8 cellular contexts compared by ENCODE assay signal in the genomic region with DNA sequence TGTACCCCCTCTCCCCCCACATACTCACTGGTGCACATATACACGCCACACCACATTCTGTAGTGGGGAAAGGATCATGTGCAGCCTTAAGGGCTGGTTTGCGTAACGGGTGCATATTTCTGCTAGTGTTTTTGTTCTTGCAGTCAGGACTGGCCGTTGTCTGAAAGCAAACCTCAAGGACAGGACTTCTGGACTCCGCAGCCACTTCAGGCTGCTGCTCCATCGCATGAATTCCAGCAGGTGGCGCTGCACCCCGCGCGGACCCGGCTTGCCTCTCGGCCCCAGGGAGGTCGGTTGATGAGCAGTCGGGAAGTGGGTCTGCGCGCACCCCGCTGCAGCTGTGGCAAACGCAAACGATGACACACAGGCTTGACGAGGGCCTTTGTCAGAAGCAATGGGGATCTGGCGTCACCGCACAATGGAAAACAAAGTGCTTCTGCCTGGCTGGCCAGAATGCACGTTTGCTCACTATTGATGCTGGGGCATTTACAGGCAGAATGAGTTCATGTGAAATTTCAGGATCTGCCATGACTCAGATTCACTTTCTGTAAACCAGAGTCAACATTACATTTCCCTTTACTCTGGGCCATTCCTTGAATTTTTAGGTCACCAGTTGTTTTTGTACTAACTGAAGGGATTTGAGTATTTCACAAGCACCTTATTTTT. TPM values are rescaled to one million over a fixed set of nuclear protein-coding genes. Genes with fewer than 3 reads are reported as not detected.
DNase-seq lines count a peak whose midpoint lies in the region; ATAC-seq and TF ChIP-seq lines count a peak whose summit lies in the region.

No MANE protein-coding gene starts in this region.

- H3K27me3 Mint-ChIP-seq in CD14-positive monocyte (ENCODE audit: low read depth in 3 of 3): peaks cover 4 to 5% (median 4%) of the 10 kb centered on the region in 3 donors
- no peaks in the 10 kb centered on the region for H3K27me3 Mint-ChIP-seq in activated CD4-positive, alpha-beta memory T cell treated with anti-CD3 and anti-CD28 coated beads, Interleukin-2, amount 10 ng/mL, durations not matched to agents 7 days and 5 days

- intact Hi-C loops in CD14-positive monocyte (cut with micrococcal nuclease) (loop anchor here (2.0 to 10.0 kb wide), 6 partner anchors 59 to 744 kb away; partner anchors contain the start of gene ELL2 (in 2 of the 2)), dorsolateral prefrontal cortex (cut with DNase I) (loop anchor here (1.0 to 10.0 kb wide), 6 partner anchors 36 to 736 kb away; partner anchors contain the start of gene ELL2 (in 1 of the 2)), lower leg skin (cut with DNase I; ENCODE audit: low total_unique reads) (loop anchor here (5.0 to 10.0 kb wide), 2 partner anchors 474 to 746 kb away; no protein-coding TSS in a partner anchor)

- CTCF ChIA-PET in activated CD4-positive, alpha-beta memory T cell treated with anti-CD3 and anti-CD28 coated beads, Interleukin-2, amount 10 ng/mL, durations not matched to agents 7 days and 5 days (lab: Charles Lee): interaction anchor here (0.9 to 7.2 kb wide), 12 partner anchors 10 to 844 kb away, joined by 3 to 75 read pairs (median 5); partner anchors contain the start of gene ELL2

- H3K27ac ChIP-seq in dorsolateral prefrontal cortex: peak overlapping the region in 58 of 59 donors; percentile 61 to 97 (median 88)

- H3K4me3 Mint-ChIP-seq in CD14-positive monocyte: peak overlapping the region; percentile 47 to 82
- peak overlapping the region; percentile 43 for H3K4me3 Mint-ChIP-seq in activated CD4-positive, alpha-beta memory T cell treated with anti-CD3 and anti-CD28 coated beads, Interleukin-2, amount 10 ng/mL, durations not matched to agents 7 days and 5 days

- ATAC-seq in GM19397 (IDR thresholded peaks at IDR 0.05; ENCODE audit: unreplicated experiment): peak; percentile 95
- ATAC-seq in HG03521 (IDR thresholded peaks at IDR 0.05; ENCODE audit: unreplicated experiment): peak; percentile 95

- TF ChIP-seq CTCF in CD14-positive monocyte (IDR thresholded peaks at IDR 0.05): peak; percentile 91
- peak; percentile 96 to 100 (median 99) for TF ChIP-seq CTCF in dorsolateral prefrontal cortex (IDR thresholded peaks at IDR 0.05 in 54 of 56, conservative IDR thresholded peaks at IDR 0.05 in 2 of 56; ENCODE audit: low read depth in 1 of 56, partially characterized antibody in 56 of 56)
- peak in 2 of 3 donors; percentile 90 to 98 for TF ChIP-seq CTCF in lower leg skin (IDR thresholded peaks at IDR 0.05)

- peak; percentile 99 for DNase-seq in CD14-positive monocyte (ENCODE audit: low spot score)
- peak; percentile 73 for DNase-seq in NCI-H82 (lab: John Stamatoyannopoulos, UW)
- DNase-seq in activated CD4-positive, alpha-beta memory T cell treated with anti-CD3 and anti-CD28 coated beads, Interleukin-2, amount 10 ng/mL, durations not matched to agents 7 days and 5 days: peak; percentile 92
- peak; percentile 87 to 97 (median 94) for DNase-seq in dorsolateral prefrontal cortex
- DNase-seq in lower leg skin (ENCODE audit: low spot score in 2 of 2): peak; percentile 87 to 98
- DNase-seq in stimulated activated CD4-positive, alpha-beta T cell treated with anti-CD3 and anti-CD28 coated beads, Interleukin-4, amount 100 ng/mL, for 48 hours (ENCODE audit: low read depth in 2 of 2): peak; percentile 89 to 94

- H3K9me3 Mint-ChIP-seq in CD14-positive monocyte: peaks cover 0 to 4% (median 0%) of the 10 kb centered on the region in 7 donors
- no peaks in the 10 kb centered on the region for H3K9me3 Mint-ChIP-seq in activated CD4-positive, alpha-beta memory T cell treated with anti-CD3 and anti-CD28 coated beads, Interleukin-2, amount 10 ng/mL, durations not matched to agents 7 days and 5 days

- H3K4me1 Mint-ChIP-seq in CD14-positive monocyte: peaks cover 55% of the 10 kb centered on the region
- peaks cover 50% of the 10 kb centered on the region for H3K4me1 Mint-ChIP-seq in activated CD4-positive, alpha-beta memory T cell treated with anti-CD3 and anti-CD28 coated beads, Interleukin-2, amount 10 ng/mL, durations not matched to agents 7 days and 5 days

- no peaks in the 10 kb centered on the region for H3K27me3 ChIP-seq in dorsolateral prefrontal cortex

- peaks cover 0 to 8% of the 10 kb centered on the region in 2 donors for H3K36me3 Mint-ChIP-seq in CD14-positive monocyte
- no peaks in the 10 kb centered on the region for H3K36me3 Mint-ChIP-seq in activated CD4-positive, alpha-beta memory T cell treated with anti-CD3 and anti-CD28 coated beads, Interleukin-2, amount 10 ng/mL, durations not matched to agents 7 days and 5 days (ENCODE audit: low read depth)

- POLR2A ChIA-PET in activated CD4-positive, alpha-beta memory T cell treated with anti-CD3 and anti-CD28 coated beads, Interleukin-2, amount 10 ng/mL, durations not matched to agents 7 days and 5 days (lab: Charles Lee): interaction anchor here (1.0 to 2.0 kb wide), 3 partner anchors 10 to 477 kb away, joined by 3 to 7 read pairs (median 4); no protein-coding TSS in a partner anchor

- H3K4me3 ChIP-seq in dorsolateral prefrontal cortex: peak overlapping the region in 54 of 59 donors; percentile 1 to 61 (median 40)
- no peak overlapping the region for H3K4me3 ChIP-seq in lower leg skin (ENCODE audit: low read depth, poor library complexity, severe bottlenecking)

- TF ChIP-seq POLR2A in lower leg skin (IDR thresholded peaks at IDR 0.05): no peak

- H3K27ac Mint-ChIP-seq in CD14-positive monocyte: peak overlapping the region; percentile 54 to 97 (median 87)
- H3K27ac Mint-ChIP-seq in activated CD4-positive, alpha-beta memory T cell treated with anti-CD3 and anti-CD28 coated beads, Interleukin-2, amount 10 ng/mL, durations not matched to agents 7 days and 5 days: peak overlapping the region; percentile 28

- 2% methylated on average over 13 to 21 of the region's 23 CpGs for WGBS in lower leg skin, 2 donors

RNA-seq across cellular contexts. Expression of gene GLRX, which starts 36.3 kb away (rescaled TPM):
- 100 to 1,000 TPM; 555 to 603 TPM for polyA plus RNA-seq in CD14-positive monocyte
- 10 to 100 TPM; 71.6 to 72.5 TPM for total RNA-seq in activated CD4-positive, alpha-beta memory T cell treated with anti-CD3 and anti-CD28 coated beads, Interleukin-2, amount 10 ng/mL, durations not matched to agents 7 days and 5 days
- total RNA-seq in dorsolateral prefrontal cortex (100 to 1,000 TPM in 3 of 120 experiments, 10 to 100 TPM in 117; 13.7 to 109 (median 43.0) TPM), lower leg skin (100 to 1,000 TPM in 2 of 4 donors, 10 to 100 TPM in 2; 67.9 to 136 (median 105) TPM)
